ENCODE assay signal across 9 cellular contexts in the genomic region with DNA sequence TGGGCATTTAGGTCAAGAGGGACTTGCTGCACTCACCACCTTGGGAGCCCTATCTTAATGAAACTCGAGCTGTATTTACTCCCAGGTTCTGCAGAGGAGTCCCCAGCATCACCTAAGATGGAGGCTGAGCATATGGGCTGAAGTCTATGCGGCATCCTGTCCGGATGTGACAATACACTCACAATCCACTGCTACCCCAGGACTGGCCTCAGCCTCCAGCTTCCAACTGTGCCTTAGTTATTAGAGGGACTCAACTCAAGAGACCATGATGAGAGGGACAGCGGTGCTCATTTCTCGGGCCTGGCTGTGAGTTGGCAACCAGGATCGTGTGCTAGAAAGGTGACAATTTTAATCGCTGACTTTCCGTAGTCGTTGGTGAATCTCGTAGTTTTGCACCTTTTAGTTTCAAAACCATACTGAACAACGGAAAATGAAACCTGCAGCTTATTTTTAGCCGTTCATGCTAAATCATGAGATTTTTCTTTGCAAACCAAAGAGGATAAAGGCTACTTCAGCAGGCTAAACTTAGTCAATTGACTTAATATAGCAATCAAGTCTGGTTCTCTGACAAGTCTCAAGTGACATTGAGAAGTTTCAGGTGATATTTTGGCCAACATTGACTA. TPM values are rescaled to one million over a fixed set of nuclear protein-coding genes. Genes with fewer than 3 reads are reported as not detected.
A peak's percentile ranks its signal among the peaks of the same experiment; 100 is the strongest.
DNase-seq lines count a peak whose midpoint lies in the region; ATAC-seq lines count a peak whose summit lies in the region.
"Had no signal": no experiment of that assay in that cellular context is flagged by ENCODE, and none has a peak within 500 bp of the region (broad histone marks: within the 10 kb centered on the region; RNA-seq: fewer than 3 reads in every experiment).

No MANE protein-coding gene starts in this region.

- H3K4me2 ChIP-seq in Karpas-422 (ENCODE audit: low read depth, low read length, poor library complexity, severe bottlenecking), result peak overlapping the region; percentile 13

- H3K27ac ChIP-seq in Karpas-422 (ENCODE audit: low read length), result no peak overlapping the region
- H3K27ac ChIP-seq in naive thymus-derived CD4-positive, alpha-beta T cell (ENCODE audit: low read depth, low read length), result no peak overlapping the region
- H3K27ac ChIP-seq: colonic mucosa had no signal

- H3K4me1 ChIP-seq in Karpas-422 (ENCODE audit: low read length) (peaks cover 26% of the 10 kb centered on the region), HAP-1 (no peaks in the 10 kb centered on the region)
- peaks cover 4 to 12% of the 10 kb centered on the region in 2 donors for H3K4me1 ChIP-seq in naive thymus-derived CD4-positive, alpha-beta T cell (ENCODE audit: control insufficient read depth in 2 of 2, insufficient read depth in 2 of 2, low read length in 2 of 2)

- CTCF ChIA-PET in naive thymus-derived CD4-positive, alpha-beta T cell (lab: Charles Lee), result interaction anchor here (0.7 to 1.0 kb wide), 2 partner anchors 72 to 609 kb away, joined by 3 read pairs; no protein-coding TSS in a partner anchor

- POLR2A ChIA-PET in naive thymus-derived CD4-positive, alpha-beta T cell (lab: Charles Lee), result interaction anchor here (0.6 to 0.9 kb wide), 3 partner anchors 8 to 423 kb away, joined by 3 to 4 read pairs (median 3); no protein-coding TSS in a partner anchor

- no peaks in the 10 kb centered on the region for H4K20me1 ChIP-seq in Karpas-422 (ENCODE audit: insufficient read depth, low read depth, low read length)

- DNase-seq in Karpas-422 (no peak), DMS53 (lab: John Stamatoyannopoulos, UW) (no peak), HAP-1 (ENCODE audit: low spot score in 2 of 2) (no peak), GF-D8 (lab: John Stamatoyannopoulos, UW) (no peak)
- no peak for DNase-seq in naive thymus-derived CD4-positive, alpha-beta T cell
- DNase-seq: colonic mucosa, left colon had no signal

- no peaks in the 10 kb centered on the region for H3K9me2 ChIP-seq in Karpas-422 (replicated peaks; ENCODE audit: insufficient read depth, low read length)

- H3K27me3 Mint-ChIP-seq in naive thymus-derived CD4-positive, alpha-beta T cell, result peaks cover 0 to 3% (median 0%) of the 10 kb centered on the region in 5 donors

- no peak overlapping the region for H2AFZ ChIP-seq in Karpas-422 (ENCODE audit: low read length)

- H3K27me3 ChIP-seq in Karpas-422 (ENCODE audit: low read length), result no peaks in the 10 kb centered on the region
- H3K27me3 ChIP-seq in naive thymus-derived CD4-positive, alpha-beta T cell (ENCODE audit: control insufficient read depth in 2 of 2, insufficient read depth in 2 of 2, low read length in 2 of 2), result no peaks in the 10 kb centered on the region
- no peaks in the 10 kb centered on the region for H3K27me3 ChIP-seq in HAP-1 (ENCODE audit: low read depth)
- H3K27me3 ChIP-seq: colonic mucosa had no signal

- H3K4me3 ChIP-seq in Karpas-422 (ENCODE audit: low read length) (no peak overlapping the region), HAP-1 (no peak overlapping the region)
- no peak overlapping the region for H3K4me3 ChIP-seq in naive thymus-derived CD4-positive, alpha-beta T cell (ENCODE audit: low read length)
- H3K4me3 ChIP-seq: colonic mucosa had no signal

- H3K9ac ChIP-seq in Karpas-422 (ENCODE audit: low read length), result no peak overlapping the region

- H3K4me3 Mint-ChIP-seq in naive thymus-derived CD4-positive, alpha-beta T cell, result peak overlapping the region in 1 of 10 donors; percentile 39

- H3K4me1 Mint-ChIP-seq in naive thymus-derived CD4-positive, alpha-beta T cell, result peaks cover 5 to 26% (median 17%) of the 10 kb centered on the region in 7 donors

- H3K36me3 Mint-ChIP-seq in naive thymus-derived CD4-positive, alpha-beta T cell, result peaks cover 0 to 7% (median 0%) of the 10 kb centered on the region in 5 donors

- in situ Hi-C loops in HAP-1 (cut with MboI; ENCODE audit: low sequenced_read_pairs), result no loop called here

- H3K9me3 ChIP-seq in Karpas-422 (ENCODE audit: low read length) (no peaks in the 10 kb centered on the region), HAP-1 (no peaks in the 10 kb centered on the region)
- no peaks in the 10 kb centered on the region for H3K9me3 ChIP-seq in naive thymus-derived CD4-positive, alpha-beta T cell (ENCODE audit: control insufficient read depth in 2 of 3, low read length in 3 of 3)
- H3K9me3 ChIP-seq: colonic mucosa had no signal

- H3K36me3 ChIP-seq in Karpas-422 (ENCODE audit: insufficient read depth, low read length) (no peaks in the 10 kb centered on the region), HAP-1 (replicated peaks) (no peaks in the 10 kb centered on the region)
- no peaks in the 10 kb centered on the region for H3K36me3 ChIP-seq in naive thymus-derived CD4-positive, alpha-beta T cell (ENCODE audit: control insufficient read depth in 2 of 3, insufficient read depth in 3 of 3, low read length in 3 of 3)
- H3K36me3 ChIP-seq: colonic mucosa had no signal

- intact Hi-C loops in naive thymus-derived CD4-positive, alpha-beta T cell (cut with micrococcal nuclease), result no loop called here

- H3K27ac Mint-ChIP-seq in naive thymus-derived CD4-positive, alpha-beta T cell, result peak overlapping the region in 1 of 9 donors; percentile 77

- ATAC-seq in GM19023 (IDR thresholded peaks at IDR 0.05; ENCODE audit: unreplicated experiment) (peak; percentile 43), HG02571 (IDR thresholded peaks at IDR 0.05; ENCODE audit: unreplicated experiment) (peak; percentile 44)
- peak; percentile 59 for ATAC-seq in naive thymus-derived CD4-positive, alpha-beta T cell
- ATAC-seq: left colon had no signal

- no peaks in the 10 kb centered on the region for H3K79me2 ChIP-seq in Karpas-422 (ENCODE audit: low read length)

- no peaks in the 10 kb centered on the region for H3K9me3 Mint-ChIP-seq in naive thymus-derived CD4-positive, alpha-beta T cell

RNA-seq across cellular contexts. Expression of gene ZBTB38, which starts 11.1 kb away (rescaled TPM):
- 18.0 and 38.0 TPM in 2 replicates for total RNA-seq in Karpas-422 (2014; rRNA removed; shearing (Covaris generic); ENCODE audit: low replicate concordance)
- 10 to 100 TPM; 25.0 to 58.3 (median 35.8) TPM for total RNA-seq in naive thymus-derived CD4-positive, alpha-beta T cell
- 10 to 100 TPM; 56.3 to 70.5 TPM for polyA plus RNA-seq in naive thymus-derived CD4-positive, alpha-beta T cell
